ENCODE assay signal across 1 cellular context in genomic region chr19:1424182-1424955, GRCh38.
TF ChIP-seq lines count a peak whose summit lies in the region.

No MANE protein-coding gene starts in this region.

TF ChIP-seq in HepG2, 621 proteins besides CTCF, POLR2A, EP300 and RAD21 (continued from another document and continues in another):
- TF ChIP-seq CERS6 (CRISPR knock-in tag; IDR thresholded peaks at IDR 0.05), result no peak
- no peak for TF ChIP-seq ZFP36L2 (CRISPR knock-in tag; IDR thresholded peaks at IDR 0.05)
- no peak for TF ChIP-seq GATA4 (IDR thresholded peaks at IDR 0.05; ENCODE audit: borderline replicate concordance, low read depth)
- TF ChIP-seq ZNF737 (CRISPR knock-in tag; IDR thresholded peaks at IDR 0.05; ENCODE audit: borderline replicate concordance), result no peak
- TF ChIP-seq PRDM4 (CRISPR knock-in tag; IDR thresholded peaks at IDR 0.05; ENCODE audit: borderline replicate concordance), result no peak
- TF ChIP-seq TAF1 (CRISPR knock-in tag; IDR thresholded peaks at IDR 0.05), result no peak
- no peak for TF ChIP-seq JUN (CRISPR knock-in tag; IDR thresholded peaks at IDR 0.05)
- TF ChIP-seq HDAC6 (IDR thresholded peaks at IDR 0.05; ENCODE audit: low read depth, low read length), result no peak
- TF ChIP-seq USF2 (IDR thresholded peaks at IDR 0.05; ENCODE audit: low read depth, low read length), result peak; percentile 35; the same call in 1 of the 2 replicates
- no peak; the same call in 1 of the 2 replicates for TF ChIP-seq USF2 (CRISPR knock-in tag; IDR thresholded peaks at IDR 0.05; ENCODE audit: borderline replicate concordance)
- TF ChIP-seq ZNF607 (CRISPR knock-in tag; IDR thresholded peaks at IDR 0.05; ENCODE audit: borderline replicate concordance), result 0 out of 2 replicates have a peak, but pooled peaks have one; percentile 27
- no peak for TF ChIP-seq JUNB (CRISPR knock-in tag; IDR thresholded peaks at IDR 0.05; ENCODE audit: borderline replicate concordance)
- TF ChIP-seq NR1H2 (CRISPR knock-in tag; IDR thresholded peaks at IDR 0.05; ENCODE audit: borderline replicate concordance, low read depth), result no peak
- TF ChIP-seq LBX2 (CRISPR knock-in tag; IDR thresholded peaks at IDR 0.05; ENCODE audit: borderline replicate concordance), result peak; percentile 77; the same call in 1 of the 2 replicates
- no peak for TF ChIP-seq SOX6 (IDR thresholded peaks at IDR 0.05)
- TF ChIP-seq SOX6 (CRISPR knock-in tag; IDR thresholded peaks at IDR 0.05), result peak; percentile 66
- TF ChIP-seq AGO1 (IDR thresholded peaks at IDR 0.05; ENCODE audit: low read depth, low read length, poor library complexity, severe bottlenecking), result no peak
- TF ChIP-seq TRAFD1 (CRISPR knock-in tag; IDR thresholded peaks at IDR 0.05; ENCODE audit: borderline replicate concordance), result no peak
- TF ChIP-seq HES4 (CRISPR knock-in tag; IDR thresholded peaks at IDR 0.05; ENCODE audit: borderline replicate concordance), result no peak
- TF ChIP-seq MAFF (IDR thresholded peaks at IDR 0.05; ENCODE audit: low read depth, low read length), result no peak
- TF ChIP-seq CCAR2 (optimal IDR thresholded peaks at IDR 0.05; ENCODE audit: low read depth, low read length), result no peak
- no peak for TF ChIP-seq GMEB2 (CRISPR knock-in tag; IDR thresholded peaks at IDR 0.05; ENCODE audit: low read depth)
- no peak for TF ChIP-seq ZNF552 (CRISPR knock-in tag; IDR thresholded peaks at IDR 0.05; ENCODE audit: borderline replicate concordance)
- no peak for TF ChIP-seq PRDM15 (CRISPR knock-in tag; IDR thresholded peaks at IDR 0.05)
- no peak for TF ChIP-seq IRF1 (CRISPR knock-in tag; IDR thresholded peaks at IDR 0.05; ENCODE audit: low read depth)
- no peak for TF ChIP-seq ZNF598 (CRISPR knock-in tag; IDR thresholded peaks at IDR 0.05; ENCODE audit: borderline replicate concordance)
- TF ChIP-seq ZNF749 (CRISPR knock-in tag; IDR thresholded peaks at IDR 0.05; ENCODE audit: borderline replicate concordance), result no peak
- TF ChIP-seq HBP1 (CRISPR knock-in tag; IDR thresholded peaks at IDR 0.05; ENCODE audit: low read depth), result peak; percentile 45; the same call in 1 of the 2 replicates
- TF ChIP-seq SIN3B (IDR thresholded peaks at IDR 0.05; ENCODE audit: low read length), result no peak
- no peak for TF ChIP-seq BCL6 (CRISPR knock-in tag; IDR thresholded peaks at IDR 0.05)
- no peak for TF ChIP-seq PBX3 (CRISPR knock-in tag; IDR thresholded peaks at IDR 0.05; ENCODE audit: borderline replicate concordance)
- no peak for TF ChIP-seq ZNF138 (CRISPR knock-in tag; IDR thresholded peaks at IDR 0.05; ENCODE audit: low read depth)
- TF ChIP-seq MLX (CRISPR knock-in tag; IDR thresholded peaks at IDR 0.05), result peak; percentile 76; the same call in 1 of the 2 replicates
- no peak for TF ChIP-seq ZNF619 (CRISPR knock-in tag; IDR thresholded peaks at IDR 0.05)
- no peak for TF ChIP-seq REPIN1 (CRISPR knock-in tag; IDR thresholded peaks at IDR 0.05; ENCODE audit: borderline replicate concordance, low read depth)
- no peak for TF ChIP-seq XBP1 (CRISPR knock-in tag; IDR thresholded peaks at IDR 0.05)
- peak; percentile 89 for TF ChIP-seq ZBTB38 (CRISPR knock-in tag; IDR thresholded peaks at IDR 0.05)
- TF ChIP-seq ZFP1 (CRISPR knock-in tag; IDR thresholded peaks at IDR 0.05), result no peak
- TF ChIP-seq ZNF841 (CRISPR knock-in tag; IDR thresholded peaks at IDR 0.05; ENCODE audit: borderline replicate concordance), result no peak
- no peak for TF ChIP-seq HNRNPUL1 (IDR thresholded peaks at IDR 0.05; ENCODE audit: low read depth, low read length)
- peak; percentile 56 for TF ChIP-seq FOXA3 (CRISPR knock-in tag; IDR thresholded peaks at IDR 0.05)
- TF ChIP-seq ZNF335 (CRISPR knock-in tag; IDR thresholded peaks at IDR 0.05), result no peak
- no peak for TF ChIP-seq DNMT3B (CRISPR knock-in tag; conservative IDR thresholded peaks at IDR 0.05)
- peak; percentile 81; the same call in 1 of the 2 replicates for TF ChIP-seq ZNF772 (CRISPR knock-in tag; IDR thresholded peaks at IDR 0.05)
- TF ChIP-seq PHF5A (CRISPR knock-in tag; IDR thresholded peaks at IDR 0.05; ENCODE audit: low read depth, unreplicated experiment), result no peak
